10 cellular contexts compared by ENCODE assay signal in genomic region chr1:82485591-82486369, GRCh38.
DNase-seq lines count a peak whose midpoint lies in the region; ATAC-seq and TF ChIP-seq lines count a peak whose summit lies in the region.
"Had no signal": no experiment of that assay in that cellular context is flagged by ENCODE, and none has a peak within 500 bp of the region (broad histone marks: within the 10 kb centered on the region; RNA-seq: fewer than 3 reads in every experiment).

No MANE protein-coding gene starts in this region.

- H2AFZ ChIP-seq in mammary epithelial cell (ENCODE audit: low read depth, low read length): no peak overlapping the region

- dilution Hi-C loops in mammary epithelial cell (cut with HindIII; ENCODE audit: low sequenced_read_pairs): no loop called here

- no peaks in the 10 kb centered on the region for H4K20me1 ChIP-seq in mammary epithelial cell (ENCODE audit: insufficient read depth, low read length)

- no peak overlapping the region for H3K27ac ChIP-seq in mammary epithelial cell (ENCODE audit: insufficient read depth, low read depth, low read length)
- peak overlapping the region in 1 of 4 donors; percentile 62 for H3K27ac ChIP-seq in tibial nerve

- DNase-seq in NCI-H2196 (lab: John Stamatoyannopoulos, UW; ENCODE audit: unreplicated experiment) (peak; percentile 6), NCI-H2196 treated with DMSO at 0.1 percent for 48 hours (lab: John Stamatoyannopoulos, UW; ENCODE audit: unreplicated experiment) (no peak), mammary epithelial cell (peak; percentile 39), iris pigment epithelial cell (ENCODE audit: low read depth) (peak; percentile 17), tibial nerve (ENCODE audit: low spot score in 2 of 2) (peak; percentile 19 to 62), NCI-H187 (lab: John Stamatoyannopoulos, UW) (no peak)
- DNase-seq: T-helper 2 cell had no signal

- ATAC-seq in GM21381 (IDR thresholded peaks at IDR 0.05; ENCODE audit: unreplicated experiment) (no peak), GM19463 (IDR thresholded peaks at IDR 0.05; ENCODE audit: unreplicated experiment) (no peak)
- ATAC-seq: GM12878 had no signal

- no peaks in the 10 kb centered on the region for H3K36me3 ChIP-seq in mammary epithelial cell (ENCODE audit: insufficient read depth, low read length)
- H3K36me3 ChIP-seq in tibial nerve: no peaks in the 10 kb centered on the region

- TF ChIP-seq POLR2A in tibial nerve (IDR thresholded peaks at IDR 0.05): no peak

- intact Hi-C loops in mammary epithelial cell (cut with micrococcal nuclease): no loop called here

- H3K27me3 ChIP-seq in mammary epithelial cell (ENCODE audit: insufficient read depth, low read length) (no peaks in the 10 kb centered on the region), tibial nerve (no peaks in the 10 kb centered on the region)

- CTCF ChIA-PET in mammary epithelial cell (lab: Charles Lee; ENCODE audit: low non-redundant PET): no interaction called here

- no peak for TF ChIP-seq CTCF in mammary epithelial cell (conservative IDR thresholded peaks at IDR 0.05 in 1 of 2, IDR thresholded peaks at IDR 0.05 in 1 of 2; ENCODE audit: extremely low read depth in 1 of 2, insufficient read depth in 1 of 2, low read depth in 1 of 2, low read length in 2 of 2)
- TF ChIP-seq CTCF in tibial nerve (IDR thresholded peaks at IDR 0.05): no peak

- no TSS peak for BruUV-seq in mammary epithelial cell (replicated peaks; lab: Mats Ljungman, UMichigan)

- in situ Hi-C loops in mammary epithelial cell (cut with MboI; ENCODE audit: low sequenced_read_pairs in 2 of 2): no loop called here

- no peak overlapping the region for H3K4me3 ChIP-seq in mammary epithelial cell (replicated peaks in 1 of 3; ENCODE audit: insufficient read depth in 1 of 3, low read depth in 2 of 3, low read length in 3 of 3)
- H3K4me3 ChIP-seq in tibial nerve: no peak overlapping the region
- H3K4me3 ChIP-seq: GM12878 had no signal

- 57% methylated on average over 4 of the region's 4 CpGs for WGBS in mammary epithelial cell (ENCODE audit: low coverage, missing lambda C conversion rate)
- 73 to 74% methylated on average over 4 of the region's 4 CpGs for WGBS in tibial nerve, 2 donors

- H3K79me2 ChIP-seq in mammary epithelial cell (ENCODE audit: insufficient read depth, low read length): no peaks in the 10 kb centered on the region

- no peak overlapping the region for H3K4me2 ChIP-seq in mammary epithelial cell (ENCODE audit: insufficient read depth, low read depth, low read length)

- peaks cover 18% of the 10 kb centered on the region for H3K4me1 ChIP-seq in mammary epithelial cell (ENCODE audit: insufficient read depth, low read length)
- H3K4me1 ChIP-seq in tibial nerve: peaks cover 0 to 25% (median 6%) of the 10 kb centered on the region in 4 donors

- TF ChIP-seq EP300 in tibial nerve (IDR thresholded peaks at IDR 0.05): peak in 1 of 2 donors; percentile 20

- no peaks in the 10 kb centered on the region for H3K9me3 ChIP-seq in mammary epithelial cell (replicated peaks; ENCODE audit: insufficient read depth, low read length)
- no peaks in the 10 kb centered on the region for H3K9me3 ChIP-seq in tibial nerve

- H3K9ac ChIP-seq in mammary epithelial cell (ENCODE audit: insufficient read depth, low read length): no peak overlapping the region

Comparison
In these comparisons a context has a peak if more than half of its experiments do, and no peak if none do; other contexts are left out.
1. DNase-seq: peak in NCI-H2196 (single experiment), mammary epithelial cell (single experiment), iris pigment epithelial cell (single experiment) and tibial nerve (2 of 2); none in NCI-H2196 treated with DMSO at 0.1 percent for 48 hours (single experiment) and NCI-H187 (0 of 2).